ENCODE assay signal across 1 cellular context in genomic region chr9:98181746-98182068, GRCh38.
TF ChIP-seq lines count a peak whose summit lies in the region.

No MANE protein-coding gene starts in this region.

TF ChIP-seq in K562, 482 proteins besides CTCF, POLR2A, EP300 and RAD21 (continued from another document):
- TF ChIP-seq PTBP1 (IDR thresholded peaks at IDR 0.05; ENCODE audit: low read depth, low read length) (0 out of 2 replicates have a peak, but pooled peaks have one; percentile 29), ZNF431 (CRISPR knock-in tag; IDR thresholded peaks at IDR 0.05) (0 out of 2 replicates have a peak, but pooled peaks have one; percentile 50), NFE2 (IDR thresholded peaks at IDR 0.05; ENCODE audit: low read depth) (peak; percentile 52; the same call in 1 of the 2 replicates), ARHGAP35 (IDR thresholded peaks at IDR 0.05; ENCODE audit: partially characterized antibody) (peak; percentile 7), HDAC1 (IDR thresholded peaks at IDR 0.05) (no peak), ZBTB43 (CRISPR knock-in tag; IDR thresholded peaks at IDR 0.05) (no peak), RFX1 (IDR thresholded peaks at IDR 0.05) (no peak), ZZZ3 (IDR thresholded peaks at IDR 0.05) (no peak), SUPT5H (IDR thresholded peaks at IDR 0.05) (peak; percentile 51; the same call in 1 of the 2 replicates), BCOR (IDR thresholded peaks at IDR 0.05) (peak; percentile 39; the same call in 1 of the 2 replicates), NR1H2 (CRISPR knock-in tag; IDR thresholded peaks at IDR 0.05) (no peak), ZNF584 (CRISPR knock-in tag; IDR thresholded peaks at IDR 0.05; ENCODE audit: low read depth) (no peak), MTA3 (IDR thresholded peaks at IDR 0.05; ENCODE audit: borderline replicate concordance) (no peak), PURB (CRISPR knock-in tag; IDR thresholded peaks at IDR 0.05; ENCODE audit: low read depth) (no peak), NFRKB (IDR thresholded peaks at IDR 0.05; ENCODE audit: low read depth) (0 out of 2 replicates have a peak, but pooled peaks have one; percentile 4), TCF7 (IDR thresholded peaks at IDR 0.05; ENCODE audit: borderline replicate concordance) (0 out of 2 replicates have a peak, but pooled peaks have one; percentile 11), CREB1 (IDR thresholded peaks at IDR 0.05) (no peak), CREB1 (CRISPR knock-in tag; IDR thresholded peaks at IDR 0.05) (0 out of 2 replicates have a peak, but pooled peaks have one; percentile 29), SIN3A (IDR thresholded peaks at IDR 0.05; ENCODE audit: borderline replicate concordance in 2 of 2, control insufficient read depth in 1 of 2, low read depth in 2 of 2, low read length in 2 of 2) (no peak), SMARCA5 (IDR thresholded peaks at IDR 0.05) (peak; percentile 64), ZFP36 (IDR thresholded peaks at IDR 0.05; ENCODE audit: low read depth, low read length, partially characterized antibody) (peak; percentile 58), ZNF316 (IDR thresholded peaks at IDR 0.05) (peak; percentile 67), TEAD1 (CRISPR knock-in tag; IDR thresholded peaks at IDR 0.05) (0 out of 4 replicates have a peak, but pooled peaks of 1 of the 2 experiments have one; percentile 38), ASH1L (IDR thresholded peaks at IDR 0.05; ENCODE audit: borderline replicate concordance, low read depth, partially characterized antibody) (peak; percentile 18)
- TF ChIP-seq, protein P1, sequence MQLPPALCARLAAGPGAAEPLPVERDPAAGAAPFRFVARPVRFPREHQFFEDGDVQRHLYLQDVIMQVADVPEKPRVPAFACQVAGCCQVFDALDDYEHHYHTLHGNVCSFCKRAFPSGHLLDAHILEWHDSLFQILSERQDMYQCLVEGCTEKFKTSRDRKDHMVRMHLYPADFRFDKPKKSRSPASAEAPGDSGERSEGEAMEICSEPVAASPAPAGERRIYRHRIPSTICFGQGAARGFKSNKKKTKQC (CRISPR knock-in tag; IDR thresholded peaks at IDR 0.05): 0 out of 2 replicates have a peak, but pooled peaks have one; percentile 44
TF ChIP-seq in K562: peak in this region for 17.
